Comparison of ENCODE assay signal across 8 cellular contexts in the genomic region with DNA sequence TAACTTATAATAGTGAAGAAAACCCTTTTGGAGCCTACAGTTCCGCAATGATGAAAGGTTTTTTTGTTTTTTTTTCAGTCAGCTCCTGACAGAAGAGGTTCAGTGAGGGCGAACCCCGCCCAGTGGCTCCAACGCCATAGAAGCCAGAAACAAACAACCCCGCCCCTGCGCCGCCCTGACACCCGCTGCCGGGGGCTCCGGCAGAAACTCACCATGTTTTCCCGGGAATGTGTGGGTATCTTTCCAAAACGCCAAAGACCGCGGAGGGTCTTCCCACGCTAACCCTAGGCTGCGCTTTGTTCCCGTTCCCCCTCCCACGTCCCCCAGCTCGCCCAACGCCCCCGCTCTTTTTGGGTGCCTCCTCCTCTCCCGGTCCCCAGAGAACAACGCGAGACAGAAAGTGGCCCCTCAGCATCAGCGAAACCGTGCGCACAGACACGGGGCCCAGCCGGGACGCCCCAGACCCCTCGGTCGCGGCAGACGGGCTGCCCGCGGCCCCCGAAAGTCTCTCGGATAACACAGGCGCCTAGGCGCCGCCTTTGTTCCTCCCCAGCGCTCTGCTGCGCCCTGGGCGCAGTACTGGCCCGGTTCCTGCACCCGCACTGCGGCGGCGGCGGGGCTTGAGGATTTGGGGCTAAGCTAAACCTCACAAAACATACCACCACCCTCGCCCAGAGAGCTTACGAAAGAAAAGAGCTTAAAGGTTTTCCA. TPM values are rescaled to one million over a fixed set of nuclear protein-coding genes. Genes with fewer than 3 reads are reported as not detected.
A peak's percentile ranks its signal among the peaks of the same experiment; 100 is the strongest.
DNase-seq lines count a peak whose midpoint lies in the region; ATAC-seq and TF ChIP-seq lines count a peak whose summit lies in the region.

No MANE protein-coding gene starts in this region.

- H3K9me3 ChIP-seq in Peyer's patch (peaks cover 0 to 3% (median 0%) of the 10 kb centered on the region in 4 donors), neutrophil (no peaks in the 10 kb centered on the region), subcutaneous abdominal adipose tissue (ENCODE audit: control insufficient read depth in 5 of 5, low read length in 5 of 5) (no peaks in the 10 kb centered on the region)

- peak overlapping the region in 4 of 5 donors; percentile 62 to 77 (median 70) for H3K9ac ChIP-seq in subcutaneous abdominal adipose tissue (ENCODE audit: low read length in 5 of 5)

- ATAC-seq in GM19452 (IDR thresholded peaks at IDR 0.05; ENCODE audit: unreplicated experiment): peak; percentile 32

- H3K27me3 ChIP-seq in HL-60 (ENCODE audit: insufficient read depth, poor library complexity, severe bottlenecking) (no peaks in the 10 kb centered on the region), Peyer's patch (no peaks in the 10 kb centered on the region), neutrophil (no peaks in the 10 kb centered on the region), subcutaneous abdominal adipose tissue (ENCODE audit: control insufficient read depth in 5 of 5, insufficient read depth in 4 of 5, low read length in 5 of 5) (no peaks in the 10 kb centered on the region)

- TF ChIP-seq POLR2A in Peyer's patch (IDR thresholded peaks at IDR 0.05): peak in 1 of 2 donors; percentile 11

- H3K36me3 ChIP-seq in Peyer's patch (peaks cover 0 to 14% (median 0%) of the 10 kb centered on the region in 3 donors), neutrophil (peaks cover 40% of the 10 kb centered on the region), subcutaneous abdominal adipose tissue (ENCODE audit: control insufficient read depth in 5 of 5, insufficient read depth in 5 of 5, low read length in 5 of 5) (peaks cover 3 to 28% (median 16%) of the 10 kb centered on the region in 5 donors)

- TF ChIP-seq CTCF in HL-60 (IDR thresholded peaks at IDR 0.05; ENCODE audit: insufficient read depth, low read length) (no peak), Peyer's patch (IDR thresholded peaks at IDR 0.05) (no peak), neutrophil (IDR thresholded peaks at IDR 0.05) (no peak)

- DNase-seq in COLO829 (ENCODE audit: low spot score) (peak; percentile 45), HL-60 (ENCODE audit: low read depth in 1 of 2, low spot score in 1 of 2) (peak; percentile 43 to 80), Peyer's patch (peak; percentile 71 to 92 (median 83)), activated gamma-delta T cell (lab: John Stamatoyannopoulos, UW) (peak; percentile 47), foreskin melanocyte (peak; percentile 78)

- H3K4me3 ChIP-seq in HL-60 (replicated peaks; ENCODE audit: insufficient read depth, low read length): peak overlapping the region; percentile 94
- peak overlapping the region; percentile 77 to 82 (median 78) for H3K4me3 ChIP-seq in Peyer's patch
- peak overlapping the region; percentile 83 to 86 for H3K4me3 ChIP-seq in neutrophil (ENCODE audit: low read depth in 1 of 2, low read length in 1 of 2)
- peak overlapping the region; percentile 76 to 96 (median 90) for H3K4me3 ChIP-seq in subcutaneous abdominal adipose tissue (ENCODE audit: low read depth in 1 of 5, low read length in 5 of 5)

- H3K27ac ChIP-seq in HL-60 (replicated peaks) (peak overlapping the region; percentile 86), Peyer's patch (peak overlapping the region; percentile 92 to 99 (median 97)), neutrophil (peak overlapping the region; percentile 100), subcutaneous abdominal adipose tissue (ENCODE audit: low read depth, low read length) (peak overlapping the region; percentile 89)

- H3K4me1 ChIP-seq in Peyer's patch (peaks cover 0 to 21% (median 4%) of the 10 kb centered on the region in 4 donors), neutrophil (ENCODE audit: control insufficient read depth in 1 of 2, insufficient read depth in 1 of 2, low read depth in 1 of 2, low read length in 1 of 2) (peaks cover 33 to 38% of the 10 kb centered on the region in 2 experiments), subcutaneous abdominal adipose tissue (ENCODE audit: control insufficient read depth in 5 of 5, insufficient read depth in 5 of 5, low read length in 5 of 5) (peaks cover 0 to 21% (median 18%) of the 10 kb centered on the region in 5 donors)

RNA-seq across cellular contexts. Expression of gene TUBA1A, which starts 0.5 kb away (rescaled TPM):
- 10 to 100 TPM; 16.5 to 50.3 (median 37.0) TPM for total RNA-seq in Peyer's patch

RNA-seq across cellular contexts. Expression of gene TUBA1B, which starts 57.2 kb away (rescaled TPM):
- 100 to 1,000 TPM; 154 to 578 (median 243) TPM for total RNA-seq in Peyer's patch

Comparison
In these comparisons a context has a peak if more than half of its experiments do, and no peak if none do; other contexts are left out.
1. Peak in every context shown above with its lines: DNase-seq, ATAC-seq, H3K4me3 ChIP-seq and H3K27ac ChIP-seq.